In genomic region chr3:82259994-82260393, GRCh38 we compare ENCODE assay signal across 27 cellular contexts.
"Had no signal": no experiment of that assay in that cellular context is flagged by ENCODE, and none has a peak within 500 bp of the region (broad histone marks: within the 10 kb centered on the region; RNA-seq: fewer than 3 reads in every experiment).

No MANE protein-coding gene starts in this region.

- H3K9me3 ChIP-seq: ascending aorta, left ventricle myocardium inferior, suprapubic skin, tibial artery, upper lobe of right lung had no signal

- H3K27ac ChIP-seq: ascending aorta, brain microvascular endothelial cell, epithelial cell of prostate, left ventricle myocardium inferior, neural progenitor cell, spleen, suprapubic skin, tibial artery, upper lobe of right lung had no signal

- H3K27me3 ChIP-seq: ascending aorta, brain microvascular endothelial cell, neural progenitor cell, spleen, suprapubic skin, tibial artery, upper lobe of right lung had no signal

- ATAC-seq: activated CD4-positive, alpha-beta T cell treated with anti-CD3 and anti-CD28 coated beads for 36 hours; activated T-cell treated with anti-CD3 and anti-CD28 coated beads, Interleukin-2, amount 50 U/mL, for 72 hours; natural killer cell; right cardiac atrium; upper lobe of right lung had no signal

- H3K36me3 ChIP-seq: ascending aorta, brain microvascular endothelial cell, left ventricle myocardium inferior, neural progenitor cell, spleen, suprapubic skin, tibial artery, upper lobe of right lung had no signal

- H3K4me2 ChIP-seq: neural progenitor cell had no signal

- H3K27ac Mint-ChIP-seq: activated CD4-positive, alpha-beta T cell treated with anti-CD3 and anti-CD28 coated beads for 36 hours; activated naive CD8-positive, alpha-beta T cell treated with anti-CD3 and anti-CD28 coated beads for 36 hours; activated T-cell treated with anti-CD3 and anti-CD28 coated beads, Interleukin-2, amount 50 U/mL, for 72 hours; dendritic cell treated with granulocyte-macrophage colony-stimulating factor and Interleukin-4, amounts not matched to agents 40 ng/mL and 50 ng/mL, for 4 days; natural killer cell; neural progenitor cell had no signal

- DNase-seq: activated CD4-positive, alpha-beta T cell treated with anti-CD3 and anti-CD28 coated beads for 36 hours; activated CD4-positive, alpha-beta T cell treated with anti-CD3 and anti-CD28 coated beads, Interleukin-2, amount 50 U/mL, for 4 hours; activated CD4-positive, CD25-positive, alpha-beta regulatory T cell; activated naive CD4-positive, alpha-beta T cell; activated naive CD8-positive, alpha-beta T cell treated with anti-CD3 and anti-CD28 coated beads for 36 hours; activated T-cell treated with anti-CD3 and anti-CD28 coated beads for 4 hours; activated T-cell treated with anti-CD3 and anti-CD28 coated beads, Interleukin-2, amount 50 U/mL, for 72 hours; brain microvascular endothelial cell; central memory CD4-positive, alpha-beta T cell; islet precursor cell; left ventricle myocardium inferior; mesendoderm; natural killer cell; posterior cingulate gyrus; right cardiac atrium; spleen; stimulated activated naive CD4-positive, alpha-beta T cell; T-helper 2 cell; tibial artery; upper lobe of right lung had no signal

- H3K4me3 Mint-ChIP-seq: activated CD4-positive, alpha-beta T cell treated with anti-CD3 and anti-CD28 coated beads for 36 hours; activated naive CD8-positive, alpha-beta T cell treated with anti-CD3 and anti-CD28 coated beads for 36 hours; activated T-cell treated with anti-CD3 and anti-CD28 coated beads, Interleukin-2, amount 50 U/mL, for 72 hours; dendritic cell treated with granulocyte-macrophage colony-stimulating factor and Interleukin-4, amounts not matched to agents 40 ng/mL and 50 ng/mL, for 4 days; natural killer cell; neural progenitor cell had no signal

- H3K27me3 Mint-ChIP-seq: activated CD4-positive, alpha-beta T cell treated with anti-CD3 and anti-CD28 coated beads for 36 hours; activated naive CD8-positive, alpha-beta T cell treated with anti-CD3 and anti-CD28 coated beads for 36 hours; dendritic cell treated with granulocyte-macrophage colony-stimulating factor and Interleukin-4, amounts not matched to agents 40 ng/mL and 50 ng/mL, for 4 days had no signal

- H3K4me1 Mint-ChIP-seq: activated CD4-positive, alpha-beta T cell treated with anti-CD3 and anti-CD28 coated beads for 36 hours; activated naive CD8-positive, alpha-beta T cell treated with anti-CD3 and anti-CD28 coated beads for 36 hours; natural killer cell had no signal

- H3K4me1 ChIP-seq: ascending aorta, left ventricle myocardium inferior, spleen, suprapubic skin, tibial artery, upper lobe of right lung had no signal

- H3K4me3 ChIP-seq: ascending aorta, left ventricle myocardium inferior, lung, neural progenitor cell, spleen, suprapubic skin, tibial artery, upper lobe of right lung had no signal

- H3K36me3 Mint-ChIP-seq: activated naive CD8-positive, alpha-beta T cell treated with anti-CD3 and anti-CD28 coated beads for 36 hours; natural killer cell; neural progenitor cell had no signal

- FAIRE-seq: frontal cortex had no signal

- H3K9me3 Mint-ChIP-seq: activated naive CD8-positive, alpha-beta T cell treated with anti-CD3 and anti-CD28 coated beads for 36 hours; neural progenitor cell had no signal

- H3K9ac ChIP-seq: neural progenitor cell had no signal

- H2AFZ ChIP-seq: neural progenitor cell had no signal
